ENCODE assay signal across 1 cellular context in genomic region chr3:55631766-55632331, GRCh38.
TF ChIP-seq lines count a peak whose summit lies in the region.

No MANE protein-coding gene starts in this region.

TF ChIP-seq in GM23338, 12 proteins besides CTCF, POLR2A, EP300 and RAD21 (continued from another document):
- TF ChIP-seq ZNF462 (CRISPR knock-in tag; IDR thresholded peaks at IDR 0.05) (no peak), ZNF331 (CRISPR knock-in tag; IDR thresholded peaks at IDR 0.05; ENCODE audit: low read depth) (no peak)
